1 cellular context compared by ENCODE assay signal in the genomic region with DNA sequence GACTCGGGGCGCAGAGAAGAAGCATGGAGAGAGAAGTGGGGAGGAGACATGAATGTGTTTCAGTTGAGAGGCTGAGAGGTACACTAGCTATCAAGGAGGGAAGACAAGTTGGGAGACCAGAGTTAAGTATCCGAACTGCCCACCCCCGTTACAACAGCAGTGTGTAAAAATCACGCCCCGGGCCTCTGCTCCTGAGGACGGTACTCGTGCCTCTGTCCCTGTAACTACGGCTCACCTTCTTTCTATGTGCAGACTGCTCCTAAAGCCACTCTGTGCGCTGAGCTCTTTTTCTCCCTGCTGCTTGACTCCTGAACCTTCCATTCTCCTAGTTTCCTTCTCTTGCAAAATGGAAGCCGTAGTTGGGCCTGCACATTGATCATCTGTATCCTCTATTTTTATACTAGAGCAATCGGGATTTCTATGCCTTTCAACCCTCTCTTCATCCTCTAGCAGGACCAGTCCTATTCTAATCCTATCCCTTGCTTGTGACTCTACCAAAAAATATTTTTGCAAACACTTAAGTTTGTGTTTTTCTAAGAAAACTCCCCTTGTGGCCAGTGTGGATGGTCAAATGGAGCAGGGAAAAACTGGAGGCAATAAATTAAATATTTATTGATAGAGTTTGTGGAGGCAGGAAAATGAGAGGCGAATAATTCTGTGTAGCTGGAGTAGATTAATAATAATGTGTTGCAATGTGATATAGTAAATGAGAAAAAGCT.
TF ChIP-seq lines count a peak whose summit lies in the region.

No MANE protein-coding gene starts in this region.

TF ChIP-seq in HepG2, 621 proteins besides CTCF, POLR2A, EP300 and RAD21 (continued from another document):
- TF ChIP-seq TMF1 (CRISPR knock-in tag; IDR thresholded peaks at IDR 0.05; ENCODE audit: low read depth), result no peak; the same call in 1 of the 2 replicates
- no peak for TF ChIP-seq CENPT (CRISPR knock-in tag; IDR thresholded peaks at IDR 0.05; ENCODE audit: low read depth)
- no peak for TF ChIP-seq KAT8 (CRISPR knock-in tag; IDR thresholded peaks at IDR 0.05)
- TF ChIP-seq, protein P1, sequence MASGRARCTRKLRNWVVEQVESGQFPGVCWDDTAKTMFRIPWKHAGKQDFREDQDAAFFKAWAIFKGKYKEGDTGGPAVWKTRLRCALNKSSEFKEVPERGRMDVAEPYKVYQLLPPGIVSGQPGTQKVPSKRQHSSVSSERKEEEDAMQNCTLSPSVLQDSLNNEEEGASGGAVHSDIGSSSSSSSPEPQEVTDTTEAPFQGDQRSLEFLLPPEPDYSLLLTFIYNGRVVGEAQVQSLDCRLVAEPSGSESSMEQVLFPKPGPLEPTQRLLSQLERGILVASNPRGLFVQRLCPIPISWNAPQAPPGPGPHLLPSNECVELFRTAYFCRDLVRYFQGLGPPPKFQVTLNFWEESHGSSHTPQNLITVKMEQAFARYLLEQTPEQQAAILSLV (CRISPR knock-in tag; IDR thresholded peaks at IDR 0.05; ENCODE audit: borderline replicate concordance), result 0 out of 2 replicates have a peak, but pooled peaks have one; percentile 12
- no peak for TF ChIP-seq MED13 (CRISPR knock-in tag; IDR thresholded peaks at IDR 0.05)
- TF ChIP-seq ZNF749 (CRISPR knock-in tag; IDR thresholded peaks at IDR 0.05; ENCODE audit: borderline replicate concordance), result no peak
- no peak for TF ChIP-seq PHF20 (CRISPR knock-in tag; IDR thresholded peaks at IDR 0.05)
TF ChIP-seq in HepG2: peak in this region for 34.
